8 cellular contexts compared by ENCODE assay signal in genomic region chr3:69410301-69410700, GRCh38. TPM values are rescaled to one million over a fixed set of nuclear protein-coding genes. Genes with fewer than 3 reads are reported as not detected.
DNase-seq lines count a peak whose midpoint lies in the region; ATAC-seq and TF ChIP-seq lines count a peak whose summit lies in the region.

No MANE protein-coding gene starts in this region.

- no peaks in the 10 kb centered on the region for H3K4me1 ChIP-seq in Peyer's patch
- H3K4me1 ChIP-seq in tibial nerve: peaks cover 0 to 34% (median 5%) of the 10 kb centered on the region in 4 donors

- no peaks in the 10 kb centered on the region for H3K27me3 ChIP-seq in Peyer's patch
- no peaks in the 10 kb centered on the region for H3K27me3 ChIP-seq in tibial nerve

- peaks cover 3% of the 10 kb centered on the region for H3K4me1 Mint-ChIP-seq in activated T-cell treated with anti-CD3 and anti-CD28 coated beads, Interleukin-2, amount 50 U/mL, for 4 hours (ENCODE audit: low read depth)

- no peaks in the 10 kb centered on the region for H3K9me3 Mint-ChIP-seq in activated T-cell treated with anti-CD3 and anti-CD28 coated beads, Interleukin-2, amount 50 U/mL, for 4 hours

- peak; percentile 24 for DNase-seq in COR-L47 (lab: John Stamatoyannopoulos, UW)
- peak; percentile 54 to 85 (median 57) for DNase-seq in Peyer's patch
- DNase-seq in activated T-cell treated with anti-CD3 and anti-CD28 coated beads, Interleukin-2, amount 50 U/mL, for 4 hours: peak; percentile 55
- peak; percentile 61 for DNase-seq in fibroblast of peridontal ligament (ENCODE audit: extremely low read depth)
- peak; percentile 45 for DNase-seq in omental fat pad (ENCODE audit: low spot score)
- DNase-seq in tibial nerve (ENCODE audit: low spot score in 2 of 2): peak; percentile 66 to 88

- H3K27ac ChIP-seq in Peyer's patch (no peak overlapping the region), tibial nerve (peak overlapping the region in 1 of 4 donors; percentile 55)

- H3K4me3 ChIP-seq in Peyer's patch (no peak overlapping the region), tibial nerve (no peak overlapping the region)

- H3K4me3 Mint-ChIP-seq in activated T-cell treated with anti-CD3 and anti-CD28 coated beads, Interleukin-2, amount 50 U/mL, for 4 hours: no peak overlapping the region

- 33 to 36% methylated on average over 8 of the region's 8 CpGs for WGBS in tibial nerve, 2 donors

- peak; percentile 56 to 82 (median 72) for TF ChIP-seq CTCF in Peyer's patch (IDR thresholded peaks at IDR 0.05)
- peak in 1 of 3 donors; percentile 60 for TF ChIP-seq CTCF in omental fat pad (IDR thresholded peaks at IDR 0.05)
- peak; percentile 69 to 81 (median 77) for TF ChIP-seq CTCF in tibial nerve (IDR thresholded peaks at IDR 0.05)

- no peaks in the 10 kb centered on the region for H3K27me3 Mint-ChIP-seq in activated T-cell treated with anti-CD3 and anti-CD28 coated beads, Interleukin-2, amount 50 U/mL, for 4 hours (ENCODE audit: low read depth)

- no peaks in the 10 kb centered on the region for H3K36me3 Mint-ChIP-seq in activated T-cell treated with anti-CD3 and anti-CD28 coated beads, Interleukin-2, amount 50 U/mL, for 4 hours (ENCODE audit: insufficient read depth)

- H3K9me3 ChIP-seq in Peyer's patch (no peaks in the 10 kb centered on the region), tibial nerve (peaks cover 0 to 3% (median under 1%) of the 10 kb centered on the region in 4 donors)

- TF ChIP-seq EP300 in tibial nerve (IDR thresholded peaks at IDR 0.05): no peak

- H3K36me3 ChIP-seq in Peyer's patch (no peaks in the 10 kb centered on the region), tibial nerve (peaks cover 0 to under 1% (median 0%) of the 10 kb centered on the region in 3 donors)

- ATAC-seq in GM19397 (IDR thresholded peaks at IDR 0.05; ENCODE audit: unreplicated experiment): peak; percentile 98
- peak; percentile 82 for ATAC-seq in HG03457 (IDR thresholded peaks at IDR 0.05; ENCODE audit: unreplicated experiment)
- ATAC-seq in activated T-cell treated with anti-CD3 and anti-CD28 coated beads, Interleukin-2, amount 50 U/mL, for 4 hours: peak; percentile 93 to 97
- peak; percentile 57 for ATAC-seq in omental fat pad (ENCODE audit: low FRiP score)

- TF ChIP-seq POLR2A in Peyer's patch (IDR thresholded peaks at IDR 0.05) (no peak), tibial nerve (IDR thresholded peaks at IDR 0.05) (no peak)

RNA-seq across cellular contexts. Expression of gene FRMD4B, which starts 24.4 kb away (rescaled TPM):
- 10 to 100 TPM in 3 of 4 donors, 1 to 10 TPM in 1; 9.3 to 54.5 (median 27.9) TPM for total RNA-seq in Peyer's patch
- total RNA-seq in activated T-cell treated with anti-CD3 and anti-CD28 coated beads, Interleukin-2, amount 50 U/mL, for 4 hours: 10 to 100 TPM; 16.3 to 24.6 (median 23.6) TPM
- 10 to 100 TPM; 39.5 to 71.0 (median 56.0) TPM for total RNA-seq in omental fat pad
- 10 to 100 TPM; 41.7 to 62.1 (median 56.1) TPM for total RNA-seq in tibial nerve

Comparison
In these comparisons a context has a peak if more than half of its experiments do, and no peak if none do; other contexts are left out.
1. DNase-seq: peak in every context shown above with its lines; median percentile 77 in tibial nerve; 61 in fibroblast of peridontal ligament; 57 in Peyer's patch; 55 in activated T-cell treated with anti-CD3 and anti-CD28 coated beads, Interleukin-2, amount 50 U/mL, for 4 hours; 45 in omental fat pad; 24 in COR-L47.